Comparison of ENCODE assay signal across 10 cellular contexts in genomic region chr6:123393333-123393732, GRCh38.
DNase-seq lines count a peak whose midpoint lies in the region; ATAC-seq, FAIRE-seq and TF ChIP-seq lines count a peak whose summit lies in the region.
"Had no signal": no experiment of that assay in that cellular context is flagged by ENCODE, and none has a peak within 500 bp of the region (broad histone marks: within the 10 kb centered on the region; RNA-seq: fewer than 3 reads in every experiment).

No MANE protein-coding gene starts in this region.

- H3K9me3 ChIP-seq in A549 (no peaks in the 10 kb centered on the region), HCT116 (ENCODE audit: control insufficient read depth in 1 of 2, insufficient read depth in 1 of 2, low read depth in 1 of 2, low read length in 2 of 2) (no peaks in the 10 kb centered on the region)
- H3K9me3 ChIP-seq: gastroesophageal sphincter had no signal

- peak; percentile 30; the same call in 2 of the 3 replicates for TF ChIP-seq CTCF in A549 (IDR thresholded peaks at IDR 0.05)
- peak; percentile 26 to 53 (median 28); a peak in 3 of 6 replicates for TF ChIP-seq CTCF in HCT116 (IDR thresholded peaks at IDR 0.05 in 2 of 3, conservative IDR thresholded peaks at IDR 0.05 in 1 of 3; ENCODE audit: borderline replicate concordance in 1 of 3, insufficient read depth in 1 of 3, low read depth in 2 of 3, low read length in 2 of 3)
- peak; percentile 28 for TF ChIP-seq CTCF in fibroblast of mammary gland (conservative IDR thresholded peaks at IDR 0.05; ENCODE audit: control insufficient read depth, insufficient read depth, low read depth, low read length)

- H3K79me2 ChIP-seq in HCT116 (ENCODE audit: insufficient read depth, low read length), result no peaks in the 10 kb centered on the region

- intact Hi-C loops in HCT116 (cut with micrococcal nuclease), result loop anchor here (1.0 kb wide), 1 partner anchor 322 kb away; no protein-coding TSS in a partner anchor
- intact Hi-C loops in left colon (cut with DNase I, micrococcal nuclease), result no loop called here

- no peak overlapping the region for H3K4me3 ChIP-seq in A549
- H3K4me3 ChIP-seq in HCT116 (replicated peaks in 1 of 2; ENCODE audit: low read depth in 1 of 2, low read length in 2 of 2), result no peak overlapping the region
- no peak overlapping the region for H3K4me3 ChIP-seq in fibroblast of mammary gland (ENCODE audit: control insufficient read depth, low read depth, low read length)
- H3K4me3 ChIP-seq: gastroesophageal sphincter had no signal

- H3K36me3 ChIP-seq in HCT116 (ENCODE audit: control insufficient read depth in 1 of 2, insufficient read depth in 2 of 2, low read length in 2 of 2), result no peaks in the 10 kb centered on the region
- H3K36me3 ChIP-seq: gastroesophageal sphincter had no signal

- H3K9ac ChIP-seq in HCT116 (ENCODE audit: low read length), result no peak overlapping the region

- DNase-seq in A549 (ENCODE audit: low read depth in 1 of 2, low spot score in 1 of 2), result peak in 1 of 2 experiments; percentile 5
- DNase-seq in HCT116 (ENCODE audit: low read depth, low spot score), result no peak
- peak; percentile 95 for DNase-seq in NCI-H774 (lab: John Stamatoyannopoulos, UW)
- peak; percentile 21 for DNase-seq in fibroblast of mammary gland (ENCODE audit: low read depth)
- no peak for DNase-seq in EL
- no peak for DNase-seq in left colon
- no peak for DNase-seq in HPDE6-E6E7 (ENCODE audit: extremely low spot score)
- DNase-seq in HK-2 (ENCODE audit: unreplicated experiment), result no peak
- DNase-seq: stimulated activated CD4-positive, alpha-beta T cell treated with anti-CD3 and anti-CD28 coated beads, Interleukin-2, amount 100 ng/mL, for 48 hours had no signal

- TF ChIP-seq EP300 in A549 (IDR thresholded peaks at IDR 0.05), result no peak

- BruUV-seq in HCT116 (replicated peaks; lab: Mats Ljungman, UMichigan), result no TSS peak

- no peak overlapping the region for H3K4me2 ChIP-seq in A549
- no peak overlapping the region for H3K4me2 ChIP-seq in HCT116 (ENCODE audit: low read length)

- no peaks in the 10 kb centered on the region for H3K9me2 ChIP-seq in HCT116 (ENCODE audit: insufficient read depth)

- peaks cover 29% of the 10 kb centered on the region; the same call in 1 of the 2 replicates for H3K27me3 ChIP-seq in HCT116 (ENCODE audit: insufficient read depth, low read length)
- H3K27me3 ChIP-seq: gastroesophageal sphincter had no signal

- WGBS in A549 (ENCODE audit: missing lambda C conversion rate), result 0% methylated on average over 1 of the region's 1 CpG

- POLR2A ChIA-PET in A549 (lab: Yijun Ruan, JAX), result no interaction called here
- POLR2A ChIA-PET in HCT116 (lab: Charles Lee), result no interaction called here

- FAIRE-seq in A549 (lab: Jason Lieb, UNC), result no peak

- CTCF ChIA-PET in A549 (lab: Yijun Ruan, JAX), result interaction anchor here (0.7 to 2.6 kb wide), 5 partner anchors 10 to 322 kb away, joined by 3 to 14 read pairs (median 3); no protein-coding TSS in a partner anchor
- CTCF ChIA-PET in HCT116 (lab: Charles Lee), result interaction anchor here (1.0 to 2.5 kb wide), 2 partner anchors 13 to 322 kb away, joined by 3 to 17 read pairs; no protein-coding TSS in a partner anchor

- no peaks in the 10 kb centered on the region for H4K20me1 ChIP-seq in HCT116 (ENCODE audit: insufficient read depth)

- RAD21 ChIA-PET in HCT116 (lab: Charles Lee; ENCODE audit: low non-redundant PET in 1 of 2, low total read pairs in 2 of 2, uncharacterized antibody in 2 of 2, unreplicated experiment in 2 of 2), result no interaction called here

- TF ChIP-seq RAD21 in A549 (conservative IDR thresholded peaks at IDR 0.05 in 1 of 2, IDR thresholded peaks at IDR 0.05 in 1 of 2), result peak; percentile 48 to 49
- peak; percentile 56 for TF ChIP-seq RAD21 in HCT116 (IDR thresholded peaks at IDR 0.05; ENCODE audit: low read depth)

- H3K27ac ChIP-seq in A549, result no peak overlapping the region
- no peak overlapping the region for H3K27ac ChIP-seq in HCT116 (ENCODE audit: low read depth, low read length)
- H3K27ac ChIP-seq: gastroesophageal sphincter had no signal

- ATAC-seq in A549 (no peak; a peak in 1 of 6 replicates), HCT116 (no peak), left colon (no peak)
- ATAC-seq: gastroesophageal sphincter had no signal

- TF ChIP-seq POLR2A in A549 (IDR thresholded peaks at IDR 0.05; ENCODE audit: low read length) (no peak), HCT116 (IDR thresholded peaks at IDR 0.05; ENCODE audit: borderline replicate concordance, extremely low read depth, insufficient read depth, insufficient read length) (no peak)

- H2AFZ ChIP-seq in HCT116 (ENCODE audit: low read depth, low read length, poor library complexity, severe bottlenecking), result no peak overlapping the region

- no peaks in the 10 kb centered on the region for H3K4me1 ChIP-seq in A549
- H3K4me1 ChIP-seq in HCT116 (ENCODE audit: control insufficient read depth in 1 of 2, insufficient read depth in 2 of 2, low read length in 2 of 2), result no peaks in the 10 kb centered on the region
- H3K4me1 ChIP-seq: gastroesophageal sphincter had no signal

TF ChIP-seq in A549, 52 proteins besides CTCF, POLR2A, EP300 and RAD21:
- no peak for TF ChIP-seq BCL3 (IDR thresholded peaks at IDR 0.05)
- TF ChIP-seq MAZ (IDR thresholded peaks at IDR 0.05; ENCODE audit: borderline replicate concordance, low read depth, low read length), result no peak
- 0 out of 3 replicates have a peak, but pooled peaks have one; percentile 19 for TF ChIP-seq SMC3 (IDR thresholded peaks at IDR 0.05)
- no peak for TF ChIP-seq CBX8 (IDR thresholded peaks at IDR 0.05)
- TF ChIP-seq POLR2AphosphoS2 (conservative IDR thresholded peaks at IDR 0.05; ENCODE audit: low read length), result no peak
- TF ChIP-seq, protein P1, sequence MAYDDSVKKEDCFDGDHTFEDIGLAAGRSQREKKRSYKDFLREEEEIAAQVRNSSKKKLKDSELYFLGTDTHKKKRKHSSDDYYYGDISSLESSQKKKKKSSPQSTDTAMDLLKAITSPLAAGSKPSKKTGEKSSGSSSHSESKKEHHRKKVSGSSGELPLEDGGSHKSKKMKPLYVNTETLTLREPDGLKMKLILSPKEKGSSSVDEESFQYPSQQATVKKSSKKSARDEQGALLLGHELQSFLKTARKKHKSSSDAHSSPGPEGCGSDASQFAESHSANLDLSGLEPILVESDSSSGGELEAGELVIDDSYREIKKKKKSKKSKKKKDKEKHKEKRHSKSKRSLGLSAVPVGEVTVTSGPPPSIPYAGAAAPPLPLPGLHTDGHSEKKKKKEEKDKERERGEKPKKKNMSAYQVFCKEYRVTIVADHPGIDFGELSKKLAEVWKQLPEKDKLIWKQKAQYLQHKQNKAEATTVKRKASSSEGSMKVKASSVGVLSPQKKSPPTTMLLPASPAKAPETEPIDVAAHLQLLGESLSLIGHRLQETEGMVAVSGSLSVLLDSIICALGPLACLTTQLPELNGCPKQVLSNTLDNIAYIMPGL (CRISPR knock-in tag; IDR thresholded peaks at IDR 0.05; ENCODE audit: borderline replicate concordance), result no peak
- no peak for TF ChIP-seq FOSL2 (IDR thresholded peaks at IDR 0.05)
- TF ChIP-seq FOSL2 (CRISPR knock-in tag; IDR thresholded peaks at IDR 0.05), result no peak

TF ChIP-seq in HCT116, 20 proteins besides CTCF, POLR2A, EP300 and RAD21 (continues in another document):
- no peak for TF ChIP-seq SRF (IDR thresholded peaks at IDR 0.05; ENCODE audit: low read depth)
- TF ChIP-seq ZNF274 (IDR thresholded peaks at IDR 0.05; ENCODE audit: low read depth, low read length), result no peak
- no peak for TF ChIP-seq EZH2phosphoT487 (IDR thresholded peaks at IDR 0.05; ENCODE audit: borderline replicate concordance)
- TF ChIP-seq MAX (IDR thresholded peaks at IDR 0.05), result no peak
- no peak for TF ChIP-seq SIN3A (IDR thresholded peaks at IDR 0.05; ENCODE audit: low read depth)
- TF ChIP-seq ATF3 (IDR thresholded peaks at IDR 0.05), result no peak
- no peak for TF ChIP-seq TCF7L2 (IDR thresholded peaks at IDR 0.05; ENCODE audit: borderline replicate concordance, extremely low read depth, insufficient read depth, insufficient read length)
- no peak for TF ChIP-seq FOSL1 (IDR thresholded peaks at IDR 0.05; ENCODE audit: low read depth)
- no peak for TF ChIP-seq YY1 (IDR thresholded peaks at IDR 0.05; ENCODE audit: extremely low read depth, insufficient replicate concordance, low read depth, low read length)
- no peak for TF ChIP-seq ELF1 (IDR thresholded peaks at IDR 0.05; ENCODE audit: borderline replicate concordance, low read depth)
- no peak for TF ChIP-seq EZH2 (IDR thresholded peaks at IDR 0.05)
- TF ChIP-seq CBX3 (IDR thresholded peaks at IDR 0.05; ENCODE audit: low read depth), result no peak
- no peak for TF ChIP-seq REST (IDR thresholded peaks at IDR 0.05; ENCODE audit: low read depth)
- TF ChIP-seq JUND (IDR thresholded peaks at IDR 0.05), result no peak

Comparison
In these comparisons a context has a peak if more than half of its experiments do, and no peak if none do; other contexts are left out.
1. DNase-seq: peak in NCI-H774 (single experiment) and fibroblast of mammary gland (single experiment); none in HCT116 (single experiment), EL (single experiment), left colon (0 of 2), HPDE6-E6E7 (single experiment) and HK-2 (single experiment).
2. Of the 6 proteins assayed by ChIP-seq in both A549 and HCT116: peak only in A549: none; only in HCT116: none; in both: CTCF and RAD21; in neither: 4.
3. Peak in every context shown above with its lines, with median percentiles within 50 percentile points of each other: CTCF ChIP-seq.